20 cellular contexts compared by ENCODE assay signal in the genomic region with DNA sequence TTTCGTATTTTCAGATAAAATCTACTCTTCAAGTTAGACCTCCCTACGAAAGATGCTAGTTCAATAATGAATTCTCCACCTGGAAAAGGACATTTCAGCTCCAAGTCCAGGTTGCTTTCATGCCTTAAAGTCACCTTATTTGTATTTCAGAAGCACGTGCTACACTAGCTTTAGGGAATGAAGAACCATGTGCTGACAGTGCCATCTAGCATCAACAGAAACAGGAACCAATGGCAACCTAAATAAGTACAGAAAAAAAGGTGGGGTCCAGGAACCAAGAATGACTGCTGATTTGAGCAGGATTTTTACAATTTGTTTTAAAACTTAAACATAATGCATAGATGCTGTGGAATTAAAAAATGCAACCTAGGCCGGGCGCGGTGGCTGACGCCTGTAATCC.
A peak's percentile ranks its signal among the peaks of the same experiment; 100 is the strongest.
DNase-seq lines count a peak whose midpoint lies in the region; ATAC-seq and TF ChIP-seq lines count a peak whose summit lies in the region.
"Had no signal": no experiment of that assay in that cellular context is flagged by ENCODE, and none has a peak within 500 bp of the region (broad histone marks: within the 10 kb centered on the region; RNA-seq: fewer than 3 reads in every experiment).

No MANE protein-coding gene starts in this region.

- peak overlapping the region in 2 of 3 experiments; percentile 20 to 35; a peak in 2 of 7 replicates for H3K27ac Mint-ChIP-seq in H9
- no peak overlapping the region for H3K27ac Mint-ChIP-seq in mesothelial cell of epicardium
- no peak overlapping the region for H3K27ac Mint-ChIP-seq in stimulated activated naive B cell treated with anti-CD40 and anti-IgM and Interleukin-4, amounts not matched to agents 10 μg/mL and 1 μg/mL and 100 μg/mL, for 72 hours
- H3K27ac Mint-ChIP-seq: CD4-positive, alpha-beta memory T cell had no signal

- H3K36me3 Mint-ChIP-seq in H9 (ENCODE audit: insufficient read depth in 1 of 3, low read depth in 3 of 3) (peaks cover 0 to 7% (median 2%) of the 10 kb centered on the region in 3 experiments; a peak in 3 of 7 replicates), mesothelial cell of epicardium (peaks cover 7% of the 10 kb centered on the region)
- H3K36me3 Mint-ChIP-seq in stimulated activated naive B cell treated with anti-CD40 and anti-IgM and Interleukin-4, amounts not matched to agents 10 μg/mL and 1 μg/mL and 100 μg/mL, for 72 hours, result no peaks in the 10 kb centered on the region

- H2BK12ac ChIP-seq in H9 (ENCODE audit: insufficient read length, low read depth, low read length), result no peak overlapping the region

- no peak overlapping the region for H3K27ac ChIP-seq in H9 (ENCODE audit: insufficient read length, low read depth, low read length)
- H3K27ac ChIP-seq: KMS-11, PC-9, SJSA1 had no signal

- no peaks in the 10 kb centered on the region for H3K79me2 ChIP-seq in H9 (ENCODE audit: insufficient read depth, low read length)

- no peak overlapping the region for H3K23ac ChIP-seq in H9 (ENCODE audit: insufficient read length, low read depth, low read length)

- no peaks in the 10 kb centered on the region for H3K23me2 ChIP-seq in H9 (ENCODE audit: insufficient read length, low read depth, low read length, poor library complexity, severe bottlenecking)

- no peaks in the 10 kb centered on the region for H3K79me1 ChIP-seq in H9 (ENCODE audit: insufficient read depth, low read depth, low read length, poor library complexity, severe bottlenecking)

- TF ChIP-seq CTCF in H9 (conservative IDR thresholded peaks at IDR 0.05), result peak; percentile 47; the same call in 2 of the 3 replicates
- no peak for TF ChIP-seq CTCF in mesothelial cell of epicardium (IDR thresholded peaks at IDR 0.05; ENCODE audit: unreplicated experiment)

- H3K4me3 Mint-ChIP-seq in H9 (no peak overlapping the region), mesothelial cell of epicardium (no peak overlapping the region)
- H3K4me3 Mint-ChIP-seq in stimulated activated naive B cell treated with anti-CD40 and anti-IgM and Interleukin-4, amounts not matched to agents 10 μg/mL and 1 μg/mL and 100 μg/mL, for 72 hours, result no peak overlapping the region

- no peak overlapping the region for H3T11ph ChIP-seq in H9 (ENCODE audit: low read length)

- H3K56ac ChIP-seq in H9 (ENCODE audit: insufficient read length, low read depth, low read length), result no peak overlapping the region

- WGBS in H9 (ENCODE audit: extremely low coverage, insufficient read length, low lambda C conversion rate), result no CpG with 5 or more reads among the region's 7 CpGs

- no peak overlapping the region for H2BK120ac ChIP-seq in H9 (ENCODE audit: low read depth, low read length, poor library complexity, severe bottlenecking)

- H3K14ac ChIP-seq in H9 (ENCODE audit: insufficient read depth, low read length), result no peak overlapping the region

- H4K5ac ChIP-seq in H9 (ENCODE audit: insufficient read length, low read depth, low read length), result no peak overlapping the region

- no peak overlapping the region for H3K4me2 ChIP-seq in H9 (ENCODE audit: insufficient read depth, insufficient read length, low read length)
- H3K4me2 ChIP-seq: KMS-11, PC-9 had no signal

- H2AFZ ChIP-seq in H9 (ENCODE audit: low read length), result no peak overlapping the region
- H2AFZ ChIP-seq: PC-9 had no signal

- H2AK5ac ChIP-seq in H9 (ENCODE audit: insufficient read length, low read length), result no peak overlapping the region

- no peak overlapping the region for H4K91ac ChIP-seq in H9 (ENCODE audit: insufficient read length, low read depth, low read length)

- no peak overlapping the region for H2BK20ac ChIP-seq in H9 (ENCODE audit: low read depth, low read length, poor library complexity, severe bottlenecking)

- ATAC-seq in stimulated activated naive B cell treated with anti-CD40 and anti-IgM and Interleukin-4, amounts not matched to agents 10 μg/mL and 1 μg/mL and 100 μg/mL, for 72 hours (replicated peaks), result no peak

- no peak for DNase-seq in H9
- DNase-seq in MV-4-11 (lab: John Stamatoyannopoulos, UW), result peak; percentile 42
- DNase-seq in cerebellar cortex (ENCODE audit: low spot score), result peak; percentile 1
- no peak for DNase-seq in mesothelial cell of epicardium (ENCODE audit: low spot score in 2 of 2, unreplicated experiment in 2 of 2)
- DNase-seq in MG63, result no peak
- DNase-seq in stimulated activated naive B cell treated with anti-CD40 and anti-IgM and Interleukin-4, amounts not matched to agents 10 μg/mL and 1 μg/mL and 100 μg/mL, for 72 hours, result no peak
- no peak for DNase-seq in activated naive CD4-positive, alpha-beta T cell treated with Interleukin-2 at 50 U/mL for 16 hours
- DNase-seq: BE2C; Calu3; CD4-positive, alpha-beta memory T cell; DND-41; GDM1; NCI-H1417; NCI-H187 treated with DMSO at 0.1 percent for 48 hours; NCI-H2171; NCI-H446 treated with DMSO at 0.1 percent for 48 hours; NCI-H748 treated with DMSO at 0.1 percent for 48 hours; PC-9 had no signal

- no peak overlapping the region for H2BK15ac ChIP-seq in H9 (ENCODE audit: low read depth, low read length)

- no peak overlapping the region for H3K18ac ChIP-seq in H9 (ENCODE audit: insufficient read length, low read depth, low read length)

- no peaks in the 10 kb centered on the region for H3K27me3 ChIP-seq in H9 (ENCODE audit: insufficient read depth, low read length)
- no peaks in the 10 kb centered on the region for H3K27me3 ChIP-seq in MG63
- H3K27me3 ChIP-seq: BE2C, SJSA1 had no signal

- H3K9me3 Mint-ChIP-seq in H9 (peaks cover 67 to 68% of the 10 kb centered on the region in 2 experiments), mesothelial cell of epicardium (peaks cover 28% of the 10 kb centered on the region)
- H3K9me3 Mint-ChIP-seq in stimulated activated naive B cell treated with anti-CD40 and anti-IgM and Interleukin-4, amounts not matched to agents 10 μg/mL and 1 μg/mL and 100 μg/mL, for 72 hours, result peaks cover 0 to 10% of the 10 kb centered on the region in 2 donors

- H3K4me3 ChIP-seq in MG63, result no peak overlapping the region
- H3K4me3 ChIP-seq: PC-9, SJSA1 had no signal

- H4K8ac ChIP-seq in H9 (replicated peaks; ENCODE audit: insufficient read length, low read depth, low read length), result no peak overlapping the region

- no peaks in the 10 kb centered on the region for H3K36me3 ChIP-seq in MG63
- H3K36me3 ChIP-seq: BE2C, SJSA1 had no signal

- no peak overlapping the region for H3K9ac ChIP-seq in H9 (ENCODE audit: extremely low read depth, insufficient read length, low read length)
- H3K9ac ChIP-seq: KMS-11 had no signal

- H3K27me3 Mint-ChIP-seq in H9 (ENCODE audit: low read depth) (no peaks in the 10 kb centered on the region), mesothelial cell of epicardium (ENCODE audit: low read depth) (no peaks in the 10 kb centered on the region)
- no peaks in the 10 kb centered on the region for H3K27me3 Mint-ChIP-seq in stimulated activated naive B cell treated with anti-CD40 and anti-IgM and Interleukin-4, amounts not matched to agents 10 μg/mL and 1 μg/mL and 100 μg/mL, for 72 hours
- H3K27me3 Mint-ChIP-seq: CD4-positive, alpha-beta memory T cell had no signal

- peaks cover 3% of the 10 kb centered on the region; the same call in 1 of the 2 replicates for H3K4me1 ChIP-seq in H9 (ENCODE audit: insufficient read depth, low read length)
- H3K4me1 ChIP-seq: BE2C, SJSA1 had no signal

- H3K4ac ChIP-seq in H9 (ENCODE audit: low read depth, low read length), result no peak overlapping the region

- H2BK5ac ChIP-seq in H9 (ENCODE audit: insufficient read length, low read length), result no peak overlapping the region

- H4K20me1 ChIP-seq in H9 (ENCODE audit: control insufficient read depth, insufficient read depth, insufficient read length), result no peaks in the 10 kb centered on the region

- H3K4me1 Mint-ChIP-seq in H9, result peaks cover 15 to 19% of the 10 kb centered on the region in 2 experiments
- no peaks in the 10 kb centered on the region for H3K4me1 Mint-ChIP-seq in mesothelial cell of epicardium
- no peaks in the 10 kb centered on the region for H3K4me1 Mint-ChIP-seq in stimulated activated naive B cell treated with anti-CD40 and anti-IgM and Interleukin-4, amounts not matched to agents 10 μg/mL and 1 μg/mL and 100 μg/mL, for 72 hours

- peaks cover 13% of the 10 kb centered on the region for H3K9me3 ChIP-seq in H9 (ENCODE audit: control insufficient read depth, low read depth, low read length)
- no peaks in the 10 kb centered on the region for H3K9me3 ChIP-seq in MG63
- H3K9me3 ChIP-seq: SJSA1 had no signal

Comparison
In these comparisons a context has a peak if more than half of its experiments do, and no peak if none do; other contexts are left out.
1. DNase-seq: peak in MV-4-11 (single experiment) and cerebellar cortex (single experiment); none in H9 (single experiment), mesothelial cell of epicardium (0 of 2), MG63 (single experiment), stimulated activated naive B cell treated with anti-CD40 and anti-IgM and Interleukin-4, amounts not matched to agents 10 μg/mL and 1 μg/mL and 100 μg/mL, for 72 hours (single experiment) and activated naive CD4-positive, alpha-beta T cell treated with Interleukin-2 at 50 U/mL for 16 hours (single experiment).
2. H3K27ac Mint-ChIP-seq: peak in H9 (2 of 3); none in mesothelial cell of epicardium (single experiment) and stimulated activated naive B cell treated with anti-CD40 and anti-IgM and Interleukin-4, amounts not matched to agents 10 μg/mL and 1 μg/mL and 100 μg/mL, for 72 hours (single experiment).